22 cellular contexts compared by ENCODE assay signal in genomic region chr6:470051-470900, GRCh38.
DNase-seq lines count a peak whose midpoint lies in the region; ATAC-seq lines count a peak whose summit lies in the region.
"Had no signal": no experiment of that assay in that cellular context is flagged by ENCODE, and none has a peak within 500 bp of the region (broad histone marks: within the 10 kb centered on the region; RNA-seq: fewer than 3 reads in every experiment).

No MANE protein-coding gene starts in this region.

- H3K36me3 Mint-ChIP-seq in T-helper 2 cell treated with Interferon-gamma antibody and Interleukin-4, amounts not matched to agents 5 μg/mL and 100 μg/mL, for 36 hours (ENCODE audit: low read depth) = no peaks in the 10 kb centered on the region
- no peaks in the 10 kb centered on the region for H3K36me3 Mint-ChIP-seq in activated T-helper 2 cell treated with anti-CD3 and anti-CD28 coated beads, Interferon-gamma antibody, Interleukin-2, Interleukin-4, amounts not matched to agents 10 μg/mL and 5 μg/mL and 100 μg/mL, durations not matched to agents 14 hours and 24 hours and 36 hours (ENCODE audit: low read depth)
- H3K36me3 Mint-ChIP-seq: CD14-positive monocyte, type B pancreatic cell had no signal

- peak overlapping the region; percentile 41 for H3K9ac ChIP-seq in BLaER1

- H3K27ac Mint-ChIP-seq in T-helper 2 cell treated with Interferon-gamma antibody and Interleukin-4, amounts not matched to agents 5 μg/mL and 100 μg/mL, for 36 hours = peak overlapping the region; percentile 9
- H3K27ac Mint-ChIP-seq in activated T-helper 2 cell treated with anti-CD3 and anti-CD28 coated beads, Interferon-gamma antibody, Interleukin-2, Interleukin-4, amounts not matched to agents 10 μg/mL and 5 μg/mL and 100 μg/mL, durations not matched to agents 14 hours and 24 hours and 36 hours = peak overlapping the region; percentile 7
- H3K27ac Mint-ChIP-seq: CD14-positive monocyte, type B pancreatic cell had no signal

- no peaks in the 10 kb centered on the region for H3K27me3 ChIP-seq in BLaER1
- H3K27me3 ChIP-seq: ascending aorta had no signal

- peak; percentile 4 for ATAC-seq in HG02981 (IDR thresholded peaks at IDR 0.05; ENCODE audit: unreplicated experiment)
- ATAC-seq in HG03097 (IDR thresholded peaks at IDR 0.05; ENCODE audit: low FRiP score, unreplicated experiment) = no peak
- ATAC-seq in GM21786 (IDR thresholded peaks at IDR 0.05; ENCODE audit: unreplicated experiment) = no peak
- ATAC-seq: HCT116 had no signal

- no peaks in the 10 kb centered on the region for H3K36me3 ChIP-seq in BLaER1
- H3K36me3 ChIP-seq: ascending aorta had no signal

- peaks cover 63% of the 10 kb centered on the region for H3K4me1 Mint-ChIP-seq in T-helper 2 cell treated with Interferon-gamma antibody and Interleukin-4, amounts not matched to agents 5 μg/mL and 100 μg/mL, for 36 hours (ENCODE audit: low read depth)
- H3K4me1 Mint-ChIP-seq in activated T-helper 2 cell treated with anti-CD3 and anti-CD28 coated beads, Interferon-gamma antibody, Interleukin-2, Interleukin-4, amounts not matched to agents 10 μg/mL and 5 μg/mL and 100 μg/mL, durations not matched to agents 14 hours and 24 hours and 36 hours (ENCODE audit: low read depth) = peaks cover 72% of the 10 kb centered on the region

- peaks cover 59% of the 10 kb centered on the region for H3K4me1 ChIP-seq in BLaER1
- H3K4me1 ChIP-seq: ascending aorta had no signal

- DNase-seq in T-helper 2 cell treated with Interferon-gamma antibody and Interleukin-4, amounts not matched to agents 5 μg/mL and 100 μg/mL, for 36 hours (ENCODE audit: low spot score) = no peak
- DNase-seq in T-helper 2 cell (no peak), NCI-H1694 treated with DMSO at 0.1 percent for 48 hours (lab: John Stamatoyannopoulos, UW) (no peak)
- no peak for DNase-seq in activated T-helper 2 cell treated with anti-CD3 and anti-CD28 coated beads, Interferon-gamma antibody, Interleukin-2, Interleukin-4, amounts not matched to agents 10 μg/mL and 5 μg/mL and 100 μg/mL, durations not matched to agents 14 hours and 24 hours and 36 hours (ENCODE audit: low spot score)
- DNase-seq: activated CD4-positive, alpha-beta T cell treated with anti-CD3 and anti-CD28 coated beads, Interleukin-2, amount 50 U/mL, for 1 hour; mesendoderm; MV-4-11; NCI-H2081 treated with DMSO at 0.1 percent for 48 hours; NCI-H524 treated with DMSO at 0.1 percent for 48 hours; OCI-M1; SIG-M5; stimulated activated naive CD4-positive, alpha-beta T cell; T1000 had no signal

- H3K9me3 ChIP-seq in BLaER1 = no peaks in the 10 kb centered on the region
- H3K9me3 ChIP-seq: ascending aorta had no signal

- peak overlapping the region; percentile 97 for H3K4me2 ChIP-seq in BLaER1

- H4K20me1 ChIP-seq in BLaER1 = no peaks in the 10 kb centered on the region

- H3K27ac ChIP-seq in BLaER1 = peak overlapping the region; percentile 45
- H3K27ac ChIP-seq: ascending aorta had no signal

- no peak overlapping the region for H3K4me3 Mint-ChIP-seq in T-helper 2 cell treated with Interferon-gamma antibody and Interleukin-4, amounts not matched to agents 5 μg/mL and 100 μg/mL, for 36 hours
- no peak overlapping the region for H3K4me3 Mint-ChIP-seq in activated T-helper 2 cell treated with anti-CD3 and anti-CD28 coated beads, Interferon-gamma antibody, Interleukin-2, Interleukin-4, amounts not matched to agents 10 μg/mL and 5 μg/mL and 100 μg/mL, durations not matched to agents 14 hours and 24 hours and 36 hours (ENCODE audit: low read depth)
- H3K4me3 Mint-ChIP-seq: CD14-positive monocyte, neural crest cell, type B pancreatic cell had no signal

- H3K4me3 ChIP-seq in BLaER1 = peak overlapping the region; percentile 52
- H3K4me3 ChIP-seq: ascending aorta had no signal

- intact Hi-C loops in activated T-helper 2 cell treated with anti-CD3 and anti-CD28 coated beads, Interferon-gamma antibody, Interleukin-2, Interleukin-4, amounts not matched to agents 10 μg/mL and 5 μg/mL and 100 μg/mL, durations not matched to agents 14 hours and 24 hours and 36 hours (cut with micrococcal nuclease) = no loop called here

- H3K27me3 Mint-ChIP-seq in T-helper 2 cell treated with Interferon-gamma antibody and Interleukin-4, amounts not matched to agents 5 μg/mL and 100 μg/mL, for 36 hours (ENCODE audit: low read depth) = peaks cover 3% of the 10 kb centered on the region
- peaks cover 2% of the 10 kb centered on the region for H3K27me3 Mint-ChIP-seq in activated T-helper 2 cell treated with anti-CD3 and anti-CD28 coated beads, Interferon-gamma antibody, Interleukin-2, Interleukin-4, amounts not matched to agents 10 μg/mL and 5 μg/mL and 100 μg/mL, durations not matched to agents 14 hours and 24 hours and 36 hours (ENCODE audit: low read depth)

- H3K9me3 Mint-ChIP-seq in T-helper 2 cell treated with Interferon-gamma antibody and Interleukin-4, amounts not matched to agents 5 μg/mL and 100 μg/mL, for 36 hours = no peaks in the 10 kb centered on the region
- H3K9me3 Mint-ChIP-seq in activated T-helper 2 cell treated with anti-CD3 and anti-CD28 coated beads, Interferon-gamma antibody, Interleukin-2, Interleukin-4, amounts not matched to agents 10 μg/mL and 5 μg/mL and 100 μg/mL, durations not matched to agents 14 hours and 24 hours and 36 hours = no peaks in the 10 kb centered on the region
- H3K9me3 Mint-ChIP-seq: neural crest cell, type B pancreatic cell had no signal
